8 cellular contexts compared by ENCODE assay signal in genomic region chr10:123147635-123148413, GRCh38. TPM values are rescaled to one million over a fixed set of nuclear protein-coding genes. Genes with fewer than 3 reads are reported as not detected.
DNase-seq lines count a peak whose midpoint lies in the region; ATAC-seq lines count a peak whose summit lies in the region.

Gene HMX2, plus strand, starts transcription at chr10:123148136. Its CDS starts 243 bp downstream, at chr10:123148379.

- H3K9ac ChIP-seq in mesenchymal stem cell (ENCODE audit: low read length) = no peak within 1 kb of the TSS

- H3K4me1 ChIP-seq in mesenchymal stem cell (ENCODE audit: control insufficient read depth, insufficient read depth, low read depth, low read length) = peaks cover 44% of the 10 kb centered on the region

- peaks cover 10% of the 10 kb centered on the region for H3K36me3 Mint-ChIP-seq in activated CD4-positive, alpha-beta memory T cell treated with anti-CD3 and anti-CD28 coated beads, Interleukin-2, amount 10 ng/mL, durations not matched to agents 7 days and 5 days (ENCODE audit: low read depth)

- H3K27ac ChIP-seq in mesenchymal stem cell (ENCODE audit: low read length, poor library complexity, severe bottlenecking) = no peak within 1 kb of the TSS

- POLR2A ChIA-PET in activated CD4-positive, alpha-beta memory T cell treated with anti-CD3 and anti-CD28 coated beads, Interleukin-2, amount 10 ng/mL, durations not matched to agents 7 days and 5 days (lab: Charles Lee) = interaction anchor here (1.6 kb wide), 1 partner anchor 8 kb away, joined by 3 read pairs; no protein-coding TSS in a partner anchor

- H3K4me2 ChIP-seq in mesenchymal stem cell (ENCODE audit: low read length, poor library complexity, severe bottlenecking) = peak within 1 kb of the TSS; percentile 18

- H3K27me3 ChIP-seq in mesenchymal stem cell (ENCODE audit: control insufficient read depth in 1 of 2, insufficient read depth in 1 of 2, low read length in 2 of 2) = peaks cover 98% of the 10 kb centered on the region in 2 experiments

- H4K8ac ChIP-seq in mesenchymal stem cell (ENCODE audit: low read length) = no peak within 1 kb of the TSS

- no peaks in the 10 kb centered on the region for H3K9me3 ChIP-seq in mesenchymal stem cell (ENCODE audit: control insufficient read depth, low read length)

- no peaks in the 10 kb centered on the region for H3K79me1 ChIP-seq in mesenchymal stem cell (replicated peaks; ENCODE audit: low read length, poor library complexity, severe bottlenecking)

- peaks cover 74% of the 10 kb centered on the region for H3K27me3 Mint-ChIP-seq in activated CD4-positive, alpha-beta memory T cell treated with anti-CD3 and anti-CD28 coated beads, Interleukin-2, amount 10 ng/mL, durations not matched to agents 7 days and 5 days

- H3K36me3 ChIP-seq in mesenchymal stem cell (ENCODE audit: control insufficient read depth in 1 of 2, insufficient read depth in 2 of 2, low read depth in 1 of 2, low read length in 2 of 2) = no peaks in the 10 kb centered on the region

- peak within 1 kb of the TSS; percentile 47 for H3K4me3 Mint-ChIP-seq in activated CD4-positive, alpha-beta memory T cell treated with anti-CD3 and anti-CD28 coated beads, Interleukin-2, amount 10 ng/mL, durations not matched to agents 7 days and 5 days

- no peak within 1 kb of the TSS for H2BK12ac ChIP-seq in mesenchymal stem cell (ENCODE audit: low read length in 2 of 2)

- H3K9me3 Mint-ChIP-seq in activated CD4-positive, alpha-beta memory T cell treated with anti-CD3 and anti-CD28 coated beads, Interleukin-2, amount 10 ng/mL, durations not matched to agents 7 days and 5 days = no peaks in the 10 kb centered on the region

- peak within 1 kb of the TSS; percentile 42 for H3K27ac Mint-ChIP-seq in activated CD4-positive, alpha-beta memory T cell treated with anti-CD3 and anti-CD28 coated beads, Interleukin-2, amount 10 ng/mL, durations not matched to agents 7 days and 5 days

- H2BK15ac ChIP-seq in mesenchymal stem cell (ENCODE audit: low read depth, poor library complexity, severe bottlenecking) = no peak within 1 kb of the TSS

- H3K4ac ChIP-seq in mesenchymal stem cell (ENCODE audit: low read depth in 1 of 2, low read length in 2 of 2) = no peak within 1 kb of the TSS

- ATAC-seq in HG03432 (IDR thresholded peaks at IDR 0.05; ENCODE audit: unreplicated experiment) (peak; percentile 46), HG03521 (IDR thresholded peaks at IDR 0.05; ENCODE audit: unreplicated experiment) (no peak), GM21360 (IDR thresholded peaks at IDR 0.05; ENCODE audit: unreplicated experiment) (no peak)

- H3K4me1 Mint-ChIP-seq in activated CD4-positive, alpha-beta memory T cell treated with anti-CD3 and anti-CD28 coated beads, Interleukin-2, amount 10 ng/mL, durations not matched to agents 7 days and 5 days = peaks cover 59% of the 10 kb centered on the region

- H3K14ac ChIP-seq in mesenchymal stem cell (ENCODE audit: low read length in 2 of 2) = no peak within 1 kb of the TSS

- H3K23ac ChIP-seq in mesenchymal stem cell (ENCODE audit: low read length in 2 of 2) = no peak within 1 kb of the TSS

- no peak within 1 kb of the TSS for H2BK5ac ChIP-seq in mesenchymal stem cell (ENCODE audit: low read depth, low read length, poor library complexity, severe bottlenecking)

- DNase-seq in DMS79 treated with DMSO at 0.1 percent for 48 hours (lab: John Stamatoyannopoulos, UW) = peak; percentile 12
- DNase-seq in activated CD4-positive, alpha-beta memory T cell treated with anti-CD3 and anti-CD28 coated beads, Interleukin-2, amount 10 ng/mL, durations not matched to agents 7 days and 5 days = no peak
- no peak for DNase-seq in mesenchymal stem cell
- DNase-seq in glomerular visceral epithelial cell (ENCODE audit: extremely low spot score) = no peak
- no peak for DNase-seq in amniotic stem cell (lab: John Stamatoyannopoulos, UW)

- H3K4me3 ChIP-seq in mesenchymal stem cell (ENCODE audit: insufficient read depth in 1 of 2, low read depth in 1 of 2, low read length in 2 of 2) = no peak within 1 kb of the TSS

- H4K91ac ChIP-seq in mesenchymal stem cell (ENCODE audit: low read length) = no peak within 1 kb of the TSS

- no peak within 1 kb of the TSS for H2AFZ ChIP-seq in mesenchymal stem cell (ENCODE audit: low read depth, low read length)

- no peak within 1 kb of the TSS for H3K18ac ChIP-seq in mesenchymal stem cell (ENCODE audit: low read depth in 1 of 2, low read length in 2 of 2)

- no peak within 1 kb of the TSS for H2BK120ac ChIP-seq in mesenchymal stem cell (ENCODE audit: low read depth, low read length)

- no peak within 1 kb of the TSS for H2AK5ac ChIP-seq in mesenchymal stem cell (ENCODE audit: low read length, severe bottlenecking)

- WGBS in mesenchymal stem cell = 2% methylated on average over 56 of the region's 64 CpGs

- CTCF ChIA-PET in activated CD4-positive, alpha-beta memory T cell treated with anti-CD3 and anti-CD28 coated beads, Interleukin-2, amount 10 ng/mL, durations not matched to agents 7 days and 5 days (lab: Charles Lee) = no interaction called here

RNA-seq across cellular contexts. Expression of gene HMX2, which starts in this region (rescaled TPM):
- not detected for total RNA-seq in activated CD4-positive, alpha-beta memory T cell treated with anti-CD3 and anti-CD28 coated beads, Interleukin-2, amount 10 ng/mL, durations not matched to agents 7 days and 5 days
- polyA plus RNA-seq in mesenchymal stem cell (2013, experiment 1 of 2) = not detected
- not detected for polyA plus RNA-seq in mesenchymal stem cell (2013, experiment 2 of 2)
